Comparison of ENCODE assay signal across 2 cellular contexts in the genomic region with DNA sequence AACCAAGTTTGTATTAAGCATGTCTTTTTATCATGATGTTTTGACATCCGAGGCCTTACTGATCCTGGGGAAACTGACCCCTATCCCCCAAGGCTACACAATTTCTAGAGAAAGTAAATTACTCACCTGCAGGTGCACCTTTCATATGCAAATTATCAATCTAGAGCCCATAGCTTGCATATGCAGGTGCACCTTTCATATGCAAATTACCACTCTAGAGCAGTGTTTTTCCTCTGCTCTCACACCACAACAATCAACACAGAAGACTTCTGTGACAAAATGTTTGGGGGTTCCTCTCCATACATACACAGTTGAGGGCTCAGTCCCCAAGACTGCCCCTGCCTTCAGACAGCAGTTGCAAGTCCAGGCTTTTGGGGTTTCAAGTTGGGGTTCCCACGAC.
TF ChIP-seq lines count a peak whose summit lies in the region.

No MANE protein-coding gene starts in this region.

TF ChIP-seq in WTC11, 78 proteins besides CTCF, POLR2A, EP300 and RAD21 (continued from another document and continues in another):
- TF ChIP-seq, protein P1, sequence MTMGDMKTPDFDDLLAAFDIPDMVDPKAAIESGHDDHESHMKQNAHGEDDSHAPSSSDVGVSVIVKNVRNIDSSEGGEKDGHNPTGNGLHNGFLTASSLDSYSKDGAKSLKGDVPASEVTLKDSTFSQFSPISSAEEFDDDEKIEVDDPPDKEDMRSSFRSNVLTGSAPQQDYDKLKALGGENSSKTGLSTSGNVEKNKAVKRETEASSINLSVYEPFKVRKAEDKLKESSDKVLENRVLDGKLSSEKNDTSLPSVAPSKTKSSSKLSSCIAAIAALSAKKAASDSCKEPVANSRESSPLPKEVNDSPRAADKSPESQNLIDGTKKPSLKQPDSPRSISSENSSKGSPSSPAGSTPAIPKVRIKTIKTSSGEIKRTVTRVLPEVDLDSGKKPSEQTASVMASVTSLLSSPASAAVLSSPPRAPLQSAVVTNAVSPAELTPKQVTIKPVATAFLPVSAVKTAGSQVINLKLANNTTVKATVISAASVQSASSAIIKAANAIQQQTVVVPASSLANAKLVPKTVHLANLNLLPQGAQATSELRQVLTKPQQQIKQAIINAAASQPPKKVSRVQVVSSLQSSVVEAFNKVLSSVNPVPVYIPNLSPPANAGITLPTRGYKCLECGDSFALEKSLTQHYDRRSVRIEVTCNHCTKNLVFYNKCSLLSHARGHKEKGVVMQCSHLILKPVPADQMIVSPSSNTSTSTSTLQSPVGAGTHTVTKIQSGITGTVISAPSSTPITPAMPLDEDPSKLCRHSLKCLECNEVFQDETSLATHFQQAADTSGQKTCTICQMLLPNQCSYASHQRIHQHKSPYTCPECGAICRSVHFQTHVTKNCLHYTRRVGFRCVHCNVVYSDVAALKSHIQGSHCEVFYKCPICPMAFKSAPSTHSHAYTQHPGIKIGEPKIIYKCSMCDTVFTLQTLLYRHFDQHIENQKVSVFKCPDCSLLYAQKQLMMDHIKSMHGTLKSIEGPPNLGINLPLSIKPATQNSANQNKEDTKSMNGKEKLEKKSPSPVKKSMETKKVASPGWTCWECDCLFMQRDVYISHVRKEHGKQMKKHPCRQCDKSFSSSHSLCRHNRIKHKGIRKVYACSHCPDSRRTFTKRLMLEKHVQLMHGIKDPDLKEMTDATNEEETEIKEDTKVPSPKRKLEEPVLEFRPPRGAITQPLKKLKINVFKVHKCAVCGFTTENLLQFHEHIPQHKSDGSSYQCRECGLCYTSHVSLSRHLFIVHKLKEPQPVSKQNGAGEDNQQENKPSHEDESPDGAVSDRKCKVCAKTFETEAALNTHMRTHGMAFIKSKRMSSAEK (CRISPR knock-in tag; IDR thresholded peaks at IDR 0.05; ENCODE audit: borderline replicate concordance): 0 out of 2 replicates have a peak, but pooled peaks have one; percentile 57
- TF ChIP-seq, protein P2, sequence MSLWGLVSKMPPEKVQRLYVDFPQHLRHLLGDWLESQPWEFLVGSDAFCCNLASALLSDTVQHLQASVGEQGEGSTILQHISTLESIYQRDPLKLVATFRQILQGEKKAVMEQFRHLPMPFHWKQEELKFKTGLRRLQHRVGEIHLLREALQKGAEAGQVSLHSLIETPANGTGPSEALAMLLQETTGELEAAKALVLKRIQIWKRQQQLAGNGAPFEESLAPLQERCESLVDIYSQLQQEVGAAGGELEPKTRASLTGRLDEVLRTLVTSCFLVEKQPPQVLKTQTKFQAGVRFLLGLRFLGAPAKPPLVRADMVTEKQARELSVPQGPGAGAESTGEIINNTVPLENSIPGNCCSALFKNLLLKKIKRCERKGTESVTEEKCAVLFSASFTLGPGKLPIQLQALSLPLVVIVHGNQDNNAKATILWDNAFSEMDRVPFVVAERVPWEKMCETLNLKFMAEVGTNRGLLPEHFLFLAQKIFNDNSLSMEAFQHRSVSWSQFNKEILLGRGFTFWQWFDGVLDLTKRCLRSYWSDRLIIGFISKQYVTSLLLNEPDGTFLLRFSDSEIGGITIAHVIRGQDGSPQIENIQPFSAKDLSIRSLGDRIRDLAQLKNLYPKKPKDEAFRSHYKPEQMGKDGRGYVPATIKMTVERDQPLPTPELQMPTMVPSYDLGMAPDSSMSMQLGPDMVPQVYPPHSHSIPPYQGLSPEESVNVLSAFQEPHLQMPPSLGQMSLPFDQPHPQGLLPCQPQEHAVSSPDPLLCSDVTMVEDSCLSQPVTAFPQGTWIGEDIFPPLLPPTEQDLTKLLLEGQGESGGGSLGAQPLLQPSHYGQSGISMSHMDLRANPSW (CRISPR knock-in tag; conservative IDR thresholded peaks at IDR 0.05; ENCODE audit: low read depth): no peak
- TF ChIP-seq FOXJ3 (CRISPR knock-in tag; IDR thresholded peaks at IDR 0.05; ENCODE audit: borderline replicate concordance) (no peak), RORB (CRISPR knock-in tag; IDR thresholded peaks at IDR 0.05) (no peak), NFATC4 (CRISPR knock-in tag; IDR thresholded peaks at IDR 0.05) (no peak)
- TF ChIP-seq, protein P3, sequence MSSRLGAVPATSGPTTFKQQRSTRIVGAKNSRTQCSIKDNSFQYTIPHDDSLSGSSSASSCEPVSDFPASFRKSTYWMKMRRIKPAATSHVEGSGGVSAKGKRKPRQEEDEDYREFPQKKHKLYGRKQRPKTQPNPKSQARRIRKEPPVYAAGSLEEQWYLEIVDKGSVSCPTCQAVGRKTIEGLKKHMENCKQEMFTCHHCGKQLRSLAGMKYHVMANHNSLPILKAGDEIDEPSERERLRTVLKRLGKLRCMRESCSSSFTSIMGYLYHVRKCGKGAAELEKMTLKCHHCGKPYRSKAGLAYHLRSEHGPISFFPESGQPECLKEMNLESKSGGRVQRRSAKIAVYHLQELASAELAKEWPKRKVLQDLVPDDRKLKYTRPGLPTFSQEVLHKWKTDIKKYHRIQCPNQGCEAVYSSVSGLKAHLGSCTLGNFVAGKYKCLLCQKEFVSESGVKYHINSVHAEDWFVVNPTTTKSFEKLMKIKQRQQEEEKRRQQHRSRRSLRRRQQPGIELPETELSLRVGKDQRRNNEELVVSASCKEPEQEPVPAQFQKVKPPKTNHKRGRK (CRISPR knock-in tag; IDR thresholded peaks at IDR 0.05; ENCODE audit: borderline replicate concordance): no peak
- TF ChIP-seq, protein P4, sequence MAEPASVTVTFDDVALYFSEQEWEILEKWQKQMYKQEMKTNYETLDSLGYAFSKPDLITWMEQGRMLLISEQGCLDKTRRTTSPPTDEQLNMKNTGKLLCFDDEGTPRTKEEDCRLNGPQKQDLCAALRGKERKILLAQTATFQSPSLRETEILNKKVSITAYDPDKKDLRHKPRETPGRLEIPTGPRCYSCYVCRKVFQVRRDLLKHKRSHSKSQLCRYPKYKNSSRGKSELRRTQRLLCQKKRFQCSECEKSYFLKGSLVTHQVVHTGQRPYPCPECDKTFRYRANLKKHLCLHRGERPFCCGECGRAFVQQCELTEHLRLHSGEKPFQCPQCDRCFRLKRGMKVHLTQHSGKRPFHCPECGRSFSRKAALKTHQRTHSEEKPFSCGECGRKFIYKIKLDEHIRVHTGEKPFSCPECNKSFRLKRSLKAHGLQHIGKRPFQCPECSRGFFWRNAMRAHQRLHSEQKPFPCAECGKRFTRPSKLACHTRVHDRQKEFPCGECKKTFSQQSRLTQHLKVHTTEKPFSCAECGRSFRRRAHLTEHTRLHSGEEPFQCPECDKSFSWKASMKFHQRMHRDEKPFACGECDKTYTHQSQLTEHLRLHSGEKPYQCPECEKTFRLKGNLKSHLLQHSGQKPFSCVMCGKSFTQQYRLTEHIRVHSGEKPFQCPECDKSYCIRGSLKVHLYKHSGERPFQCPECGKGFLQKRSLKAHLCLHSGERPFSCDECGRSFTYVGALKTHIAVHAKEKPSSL (CRISPR knock-in tag; conservative IDR thresholded peaks at IDR 0.05): 0 out of 2 replicates have a peak, but pooled peaks have one; percentile 25

TF ChIP-seq in SK-N-SH treated with all-trans-retinoic acid at 6 μM for 48 hours, 23 proteins besides CTCF, POLR2A, EP300 and RAD21 (continued from another document):
- TF ChIP-seq, protein P5, sequence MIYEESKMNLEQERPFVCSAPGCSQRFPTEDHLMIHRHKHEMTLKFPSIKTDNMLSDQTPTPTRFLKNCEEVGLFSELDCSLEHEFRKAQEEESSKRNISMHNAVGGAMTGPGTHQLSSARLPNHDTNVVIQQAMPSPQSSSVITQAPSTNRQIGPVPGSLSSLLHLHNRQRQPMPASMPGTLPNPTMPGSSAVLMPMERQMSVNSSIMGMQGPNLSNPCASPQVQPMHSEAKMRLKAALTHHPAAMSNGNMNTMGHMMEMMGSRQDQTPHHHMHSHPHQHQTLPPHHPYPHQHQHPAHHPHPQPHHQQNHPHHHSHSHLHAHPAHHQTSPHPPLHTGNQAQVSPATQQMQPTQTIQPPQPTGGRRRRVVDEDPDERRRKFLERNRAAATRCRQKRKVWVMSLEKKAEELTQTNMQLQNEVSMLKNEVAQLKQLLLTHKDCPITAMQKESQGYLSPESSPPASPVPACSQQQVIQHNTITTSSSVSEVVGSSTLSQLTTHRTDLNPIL (CRISPR knock-in tag; IDR thresholded peaks at IDR 0.05; ENCODE audit: low read depth): no peak
- TF ChIP-seq, protein P6, sequence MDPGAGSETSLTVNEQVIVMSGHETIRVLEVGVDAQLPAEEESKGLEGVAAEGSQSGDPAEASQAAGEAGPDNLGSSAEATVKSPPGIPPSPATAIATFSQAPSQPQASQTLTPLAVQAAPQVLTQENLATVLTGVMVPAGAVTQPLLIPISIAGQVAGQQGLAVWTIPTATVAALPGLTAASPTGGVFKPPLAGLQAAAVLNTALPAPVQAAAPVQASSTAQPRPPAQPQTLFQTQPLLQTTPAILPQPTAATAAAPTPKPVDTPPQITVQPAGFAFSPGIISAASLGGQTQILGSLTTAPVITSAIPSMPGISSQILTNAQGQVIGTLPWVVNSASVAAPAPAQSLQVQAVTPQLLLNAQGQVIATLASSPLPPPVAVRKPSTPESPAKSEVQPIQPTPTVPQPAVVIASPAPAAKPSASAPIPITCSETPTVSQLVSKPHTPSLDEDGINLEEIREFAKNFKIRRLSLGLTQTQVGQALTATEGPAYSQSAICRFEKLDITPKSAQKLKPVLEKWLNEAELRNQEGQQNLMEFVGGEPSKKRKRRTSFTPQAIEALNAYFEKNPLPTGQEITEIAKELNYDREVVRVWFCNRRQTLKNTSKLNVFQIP (CRISPR knock-in tag; IDR thresholded peaks at IDR 0.05; ENCODE audit: borderline replicate concordance, low read depth): no peak
- TF ChIP-seq ZNF565 (CRISPR knock-in tag; conservative IDR thresholded peaks at IDR 0.05; ENCODE audit: low read depth) (no peak), PPARA (CRISPR knock-in tag; IDR thresholded peaks at IDR 0.05; ENCODE audit: borderline replicate concordance) (no peak)
